ENCODE assay signal across 8 cellular contexts in the genomic region with DNA sequence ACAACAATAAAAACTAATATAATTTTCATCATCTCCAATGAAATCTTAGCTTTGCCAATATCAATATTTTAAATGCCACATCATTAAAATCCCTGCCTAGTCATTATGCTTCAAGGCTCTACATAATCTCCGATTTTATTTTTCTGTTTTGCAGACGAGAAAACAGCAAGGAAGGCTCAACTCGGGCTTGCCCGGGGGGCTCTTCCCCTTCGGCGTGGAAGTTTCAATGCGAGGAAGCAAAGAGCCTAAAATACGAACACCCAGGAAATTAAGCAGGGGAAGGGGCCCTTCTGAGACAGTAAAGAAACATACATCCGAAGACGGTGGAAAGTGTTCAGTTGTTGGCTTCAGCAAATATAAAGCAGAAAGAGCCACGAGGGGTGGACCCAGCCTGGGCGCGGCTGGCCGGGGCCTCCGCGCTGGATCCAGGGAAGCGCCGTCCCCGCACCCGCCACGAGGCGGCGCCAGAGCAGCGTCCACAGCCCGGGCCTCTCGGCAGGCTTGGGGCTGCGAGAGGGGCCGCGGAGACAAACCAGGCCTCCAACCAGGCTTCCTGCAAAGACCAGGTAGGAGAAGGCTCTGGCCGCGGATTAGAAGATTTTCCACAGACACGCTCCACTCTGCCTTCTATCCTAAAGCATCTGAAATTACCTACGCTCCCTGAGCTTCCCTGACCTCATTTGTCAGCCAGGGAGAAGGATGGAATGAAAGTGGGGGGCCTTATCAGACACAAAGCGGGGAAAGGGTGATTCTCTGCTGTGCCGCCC.
DNase-seq lines count a peak whose midpoint lies in the region; ATAC-seq and TF ChIP-seq lines count a peak whose summit lies in the region.

No MANE protein-coding gene starts in this region.

- H3K9me3 ChIP-seq in BLaER1 (peaks cover 7% of the 10 kb centered on the region; the same call in 1 of the 2 replicates), lower lobe of right lung (no peaks in the 10 kb centered on the region)

- no peak overlapping the region for H3K9ac ChIP-seq in BLaER1

- peak; percentile 83 for ATAC-seq in GM19438 (IDR thresholded peaks at IDR 0.05; ENCODE audit: low read depth, unreplicated experiment)
- ATAC-seq in lower lobe of right lung = peak; percentile 87 to 90
- ATAC-seq in HG02642 (IDR thresholded peaks at IDR 0.05; ENCODE audit: poor library complexity, unreplicated experiment) = no peak

- no peak overlapping the region for H3K27ac Mint-ChIP-seq in activated CD4-positive, alpha-beta T cell treated with anti-CD3 and anti-CD28 coated beads, Interleukin-2, amount 10 ng/mL, durations not matched to agents 7 days and 5 days

- H4K20me1 ChIP-seq in BLaER1 = no peaks in the 10 kb centered on the region

- H3K4me1 ChIP-seq in BLaER1 = peaks cover 3% of the 10 kb centered on the region; the same call in 1 of the 2 replicates
- H3K4me1 ChIP-seq in lower lobe of right lung = peaks cover 4% of the 10 kb centered on the region

- TF ChIP-seq CTCF in lower lobe of right lung (IDR thresholded peaks at IDR 0.05) = peak; percentile 93

- POLR2A ChIA-PET in activated CD4-positive, alpha-beta T cell treated with anti-CD3 and anti-CD28 coated beads, Interleukin-2, amount 10 ng/mL, durations not matched to agents 7 days and 5 days (lab: Charles Lee) = no interaction called here

- H3K27ac ChIP-seq in BLaER1 (no peak overlapping the region), lower lobe of right lung (no peak overlapping the region)

- peaks cover 6% of the 10 kb centered on the region for H3K27me3 Mint-ChIP-seq in activated CD4-positive, alpha-beta T cell treated with anti-CD3 and anti-CD28 coated beads, Interleukin-2, amount 10 ng/mL, durations not matched to agents 7 days and 5 days

- H3K4me3 ChIP-seq in BLaER1 (no peak overlapping the region), lower lobe of right lung (peak overlapping the region; percentile 14)

- H3K36me3 Mint-ChIP-seq in activated CD4-positive, alpha-beta T cell treated with anti-CD3 and anti-CD28 coated beads, Interleukin-2, amount 10 ng/mL, durations not matched to agents 7 days and 5 days (ENCODE audit: low read depth) = no peaks in the 10 kb centered on the region

- no peaks in the 10 kb centered on the region for H3K9me3 Mint-ChIP-seq in activated CD4-positive, alpha-beta T cell treated with anti-CD3 and anti-CD28 coated beads, Interleukin-2, amount 10 ng/mL, durations not matched to agents 7 days and 5 days

- DNase-seq in NCI-H128 (lab: John Stamatoyannopoulos, UW; ENCODE audit: unreplicated experiment) (peak; percentile 38), dermis blood vessel endothelial cell (peak; percentile 69), lower lobe of right lung (no peak)
- peak; percentile 39 for DNase-seq in activated CD4-positive, alpha-beta T cell treated with anti-CD3 and anti-CD28 coated beads, Interleukin-2, amount 10 ng/mL, durations not matched to agents 7 days and 5 days
- DNase-seq in stimulated activated CD8-positive, alpha-beta memory T cell treated with anti-CD3 and anti-CD28 coated beads, Interleukin-15, amount 100 ng/mL, for 24 hours (ENCODE audit: low read depth) = peak; percentile 57

- H3K4me1 Mint-ChIP-seq in activated CD4-positive, alpha-beta T cell treated with anti-CD3 and anti-CD28 coated beads, Interleukin-2, amount 10 ng/mL, durations not matched to agents 7 days and 5 days = no peaks in the 10 kb centered on the region

- H3K4me2 ChIP-seq in BLaER1 = 0 out of 2 replicates have a peak overlapping the region, but pooled peaks have one; percentile 22

- no peak overlapping the region for H3K4me3 Mint-ChIP-seq in activated CD4-positive, alpha-beta T cell treated with anti-CD3 and anti-CD28 coated beads, Interleukin-2, amount 10 ng/mL, durations not matched to agents 7 days and 5 days

- CTCF ChIA-PET in activated CD4-positive, alpha-beta T cell treated with anti-CD3 and anti-CD28 coated beads, Interleukin-2, amount 10 ng/mL, durations not matched to agents 7 days and 5 days (lab: Charles Lee) = interaction anchor here (0.6 to 0.7 kb wide), 2 partner anchors 10 to 58 kb away, joined by 3 read pairs; no protein-coding TSS in a partner anchor

- intact Hi-C loops in lower lobe of right lung (cut with DNase I) = no loop called here

- H3K36me3 ChIP-seq in BLaER1 = no peaks in the 10 kb centered on the region
- H3K36me3 ChIP-seq in lower lobe of right lung = no peaks in the 10 kb centered on the region

- H3K27me3 ChIP-seq in BLaER1 = no peaks in the 10 kb centered on the region
- H3K27me3 ChIP-seq in lower lobe of right lung (ENCODE audit: low read depth) = peaks cover 18% of the 10 kb centered on the region
